In the genomic region with DNA sequence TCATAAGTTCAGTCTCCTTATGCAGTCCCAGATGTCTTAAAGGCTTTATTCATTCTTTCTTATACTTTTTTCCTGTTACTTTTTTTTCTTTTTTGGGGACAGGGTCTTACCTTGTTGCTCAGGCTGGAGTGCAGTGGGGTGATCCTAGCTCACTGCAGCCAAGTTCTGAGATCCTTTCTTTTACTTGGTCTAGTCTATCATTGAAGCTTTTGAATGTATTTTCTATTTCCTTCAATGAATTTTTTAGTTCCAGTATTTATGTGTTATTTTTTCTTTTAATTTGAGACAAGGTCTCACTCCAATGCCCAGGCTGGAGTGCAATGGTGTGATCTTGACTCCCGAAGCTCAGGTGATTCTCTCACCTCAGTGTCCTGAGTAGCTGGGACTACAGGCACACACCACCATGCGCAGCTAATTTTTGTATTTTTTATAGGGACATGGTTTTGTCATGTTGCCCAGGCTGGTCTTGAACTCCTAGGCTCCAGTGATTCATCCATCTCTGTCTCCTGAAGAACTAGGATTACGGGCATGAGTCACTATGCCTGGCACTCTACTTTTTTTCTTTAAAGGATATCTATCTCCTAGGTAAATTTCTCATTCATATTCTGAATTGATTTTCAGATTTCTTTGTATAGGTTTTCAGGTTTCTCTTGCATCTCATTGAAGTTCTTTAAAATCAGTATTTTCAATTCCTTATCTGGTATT, we compare ENCODE assay signal across 17 cellular contexts. TPM values are rescaled to one million over a fixed set of nuclear protein-coding genes. Genes with fewer than 3 reads are reported as not detected.
A peak's percentile ranks its signal among the peaks of the same experiment; 100 is the strongest.
DNase-seq lines count a peak whose midpoint lies in the region; ATAC-seq and TF ChIP-seq lines count a peak whose summit lies in the region.
"Had no signal": no experiment of that assay in that cellular context is flagged by ENCODE, and none has a peak within 500 bp of the region (broad histone marks: within the 10 kb centered on the region; RNA-seq: fewer than 3 reads in every experiment).

No MANE protein-coding gene starts in this region.

- POLR2A ChIA-PET in HCT116 (lab: Charles Lee) (no interaction called here), OCI-LY7 (lab: Charles Lee) (interaction anchor here (0.6 kb wide), 1 partner anchor 81 kb away, joined by 3 read pairs; no protein-coding TSS in a partner anchor)

- peaks cover 26 to 35% of the 10 kb centered on the region in 2 donors for H3K36me3 Mint-ChIP-seq in activated T-cell treated with anti-CD3 and anti-CD28 coated beads, Interleukin-2, amount 50 U/mL, for 72 hours (ENCODE audit: insufficient read depth in 2 of 2)

- H3K27ac Mint-ChIP-seq in activated T-cell treated with anti-CD3 and anti-CD28 coated beads, Interleukin-2, amount 50 U/mL, for 72 hours, result peak overlapping the region; percentile 73
- H3K27ac Mint-ChIP-seq: CD8-positive, alpha-beta T cell had no signal

- peaks cover 10% of the 10 kb centered on the region for H3K4me1 Mint-ChIP-seq in activated T-cell treated with anti-CD3 and anti-CD28 coated beads, Interleukin-2, amount 50 U/mL, for 72 hours (ENCODE audit: low read depth)

- no peaks in the 10 kb centered on the region for H3K27me3 ChIP-seq in HCT116 (ENCODE audit: insufficient read depth, low read length)
- H3K27me3 ChIP-seq in foreskin keratinocyte, result no peaks in the 10 kb centered on the region
- no peaks in the 10 kb centered on the region for H3K27me3 ChIP-seq in brain microvascular endothelial cell (replicated peaks)
- H3K27me3 ChIP-seq: BLaER1 had no signal

- no peaks in the 10 kb centered on the region for H3K79me2 ChIP-seq in HCT116 (ENCODE audit: insufficient read depth, low read length)
- no peaks in the 10 kb centered on the region for H3K79me2 ChIP-seq in OCI-LY7 (ENCODE audit: insufficient read depth, low read depth, low read length)

- intact Hi-C loops in HCT116 (cut with micrococcal nuclease) (no loop called here), OCI-LY7 (cut with micrococcal nuclease; ENCODE audit: unreplicated experiment) (no loop called here)

- H3K9me2 ChIP-seq in HCT116 (ENCODE audit: insufficient read depth), result no peaks in the 10 kb centered on the region
- H3K9me2 ChIP-seq in OCI-LY7 (ENCODE audit: insufficient read depth, low read length), result no peaks in the 10 kb centered on the region

- CTCF ChIA-PET in HCT116 (lab: Charles Lee), result no interaction called here
- CTCF ChIA-PET in OCI-LY7 (lab: Charles Lee; ENCODE audit: unreplicated experiment), result no interaction called here

- no peaks in the 10 kb centered on the region for H4K20me1 ChIP-seq in HCT116 (ENCODE audit: insufficient read depth)
- H4K20me1 ChIP-seq in OCI-LY7 (ENCODE audit: insufficient read depth, low read length), result no peaks in the 10 kb centered on the region
- H4K20me1 ChIP-seq: BLaER1 had no signal

- ATAC-seq in activated T-cell treated with anti-CD3 and anti-CD28 coated beads, Interleukin-2, amount 50 U/mL, for 72 hours (replicated peaks in 1 of 2), result no peak
- ATAC-seq in HCT116 (no peak), foreskin keratinocyte (peak; percentile 32), HG02938 (IDR thresholded peaks at IDR 0.05; ENCODE audit: unreplicated experiment) (no peak)
- ATAC-seq: CD8-positive, alpha-beta T cell had no signal

- H3K4me3 ChIP-seq in HCT116 (replicated peaks in 1 of 2; ENCODE audit: low read depth in 1 of 2, low read length in 2 of 2) (no peak overlapping the region), OCI-LY7 (ENCODE audit: low read depth, low read length, poor library complexity, severe bottlenecking) (no peak overlapping the region), coronary artery (no peak overlapping the region), brain microvascular endothelial cell (ENCODE audit: low read depth, low read length) (no peak overlapping the region)
- H3K4me3 ChIP-seq: BLaER1 had no signal

- H3K9me3 ChIP-seq in HCT116 (ENCODE audit: control insufficient read depth in 1 of 2, insufficient read depth in 1 of 2, low read depth in 1 of 2, low read length in 2 of 2) (peaks cover 7 to 8% of the 10 kb centered on the region in 2 experiments; a peak in 2 of 4 replicates), OCI-LY7 (ENCODE audit: low read length) (peaks cover 17% of the 10 kb centered on the region)

- H3K4me2 ChIP-seq in HCT116 (ENCODE audit: low read length) (no peak overlapping the region), OCI-LY7 (ENCODE audit: low read length) (no peak overlapping the region)
- H3K4me2 ChIP-seq: BLaER1 had no signal

- TF ChIP-seq POLR2A in HCT116 (IDR thresholded peaks at IDR 0.05; ENCODE audit: borderline replicate concordance, extremely low read depth, insufficient read depth, insufficient read length), result no peak

- no peak overlapping the region for H3K9ac ChIP-seq in HCT116 (ENCODE audit: low read length)
- H3K9ac ChIP-seq: BLaER1 had no signal

- H3K9me3 Mint-ChIP-seq in activated T-cell treated with anti-CD3 and anti-CD28 coated beads, Interleukin-2, amount 50 U/mL, for 72 hours, result peaks cover 11 to 14% of the 10 kb centered on the region in 2 donors

- H3K4me3 Mint-ChIP-seq in activated T-cell treated with anti-CD3 and anti-CD28 coated beads, Interleukin-2, amount 50 U/mL, for 72 hours, result peak overlapping the region in 1 of 2 donors; percentile 43
- H3K4me3 Mint-ChIP-seq: CD8-positive, alpha-beta T cell had no signal

- RAD21 ChIA-PET in HCT116 (lab: Charles Lee; ENCODE audit: low non-redundant PET in 1 of 2, low total read pairs in 2 of 2, uncharacterized antibody in 2 of 2, unreplicated experiment in 2 of 2), result no interaction called here

- H3K4me1 ChIP-seq in HCT116 (ENCODE audit: control insufficient read depth in 1 of 2, insufficient read depth in 2 of 2, low read length in 2 of 2), result no peaks in the 10 kb centered on the region
- no peaks in the 10 kb centered on the region for H3K4me1 ChIP-seq in OCI-LY7 (ENCODE audit: insufficient read depth, low read length, poor library complexity, severe bottlenecking)
- no peaks in the 10 kb centered on the region for H3K4me1 ChIP-seq in foreskin keratinocyte
- H3K4me1 ChIP-seq: BLaER1 had no signal

- in situ Hi-C loops in brain microvascular endothelial cell (cut with HindIII; ENCODE audit: low pct_ligation_motif_present, low sequenced_read_pairs), result no loop called here

- H3K36me3 ChIP-seq in HCT116 (ENCODE audit: control insufficient read depth in 1 of 2, insufficient read depth in 2 of 2, low read length in 2 of 2) (0 out of 4 replicates have a peak, but pooled peaks cover 0 to 6% of the 10 kb centered on the region in 2 experiments), OCI-LY7 (ENCODE audit: insufficient read depth, low read length) (peaks cover 29% of the 10 kb centered on the region), brain microvascular endothelial cell (replicated peaks) (no peaks in the 10 kb centered on the region)

- H3K27me3 Mint-ChIP-seq in activated T-cell treated with anti-CD3 and anti-CD28 coated beads, Interleukin-2, amount 50 U/mL, for 72 hours (ENCODE audit: low read depth), result no peaks in the 10 kb centered on the region

- DNase-seq in activated T-cell treated with anti-CD3 and anti-CD28 coated beads, Interleukin-2, amount 50 U/mL, for 72 hours, result no peak
- DNase-seq in activated T-cell treated with anti-CD3 and anti-CD28 coated beads for 4 hours (no peak), HCT116 (ENCODE audit: low read depth, low spot score) (no peak), OCI-LY7 (ENCODE audit: low spot score) (peak; percentile 18), foreskin keratinocyte (no peak), coronary artery (ENCODE audit: low spot score) (no peak), brain microvascular endothelial cell (no peak)
- DNase-seq: CD8-positive, alpha-beta T cell; DMS79 treated with DMSO at 0.1 percent for 48 hours; HCEC 1CT; Kasumi-1; NCI-H187; NCI-H69; NK-92 treated with Interleukin-12 subunit alpha and Interleukin-12 subunit beta, amount 100 ng/mL, for 24 hours had no signal

- H2AFZ ChIP-seq in HCT116 (ENCODE audit: low read depth, low read length, poor library complexity, severe bottlenecking) (no peak overlapping the region), OCI-LY7 (ENCODE audit: low read length) (no peak overlapping the region)

- BruUV-seq in HCT116 (replicated peaks; lab: Mats Ljungman, UMichigan) (no TSS peak), OCI-LY7 (replicated peaks; lab: Mats Ljungman, UMichigan) (no TSS peak)

- H3K27ac ChIP-seq in HCT116 (ENCODE audit: low read depth, low read length), result no peak overlapping the region
- no peak overlapping the region for H3K27ac ChIP-seq in OCI-LY7 (ENCODE audit: low read depth, low read length, poor library complexity, severe bottlenecking)
- no peak overlapping the region for H3K27ac ChIP-seq in foreskin keratinocyte
- H3K27ac ChIP-seq in coronary artery, result no peak overlapping the region
- no peak overlapping the region for H3K27ac ChIP-seq in brain microvascular endothelial cell
- H3K27ac ChIP-seq: BLaER1, RWPE1 had no signal

- no peak for TF ChIP-seq RAD21 in HCT116 (IDR thresholded peaks at IDR 0.05; ENCODE audit: low read depth)

- TF ChIP-seq CTCF in HCT116 (IDR thresholded peaks at IDR 0.05 in 2 of 3, conservative IDR thresholded peaks at IDR 0.05 in 1 of 3; ENCODE audit: borderline replicate concordance in 1 of 3, insufficient read depth in 1 of 3, low read depth in 2 of 3, low read length in 2 of 3) (no peak), OCI-LY7 (conservative IDR thresholded peaks at IDR 0.05; ENCODE audit: low read length) (no peak), foreskin keratinocyte (conservative IDR thresholded peaks at IDR 0.05) (no peak), coronary artery (IDR thresholded peaks at IDR 0.05) (no peak), brain microvascular endothelial cell (IDR thresholded peaks at IDR 0.05; ENCODE audit: low read depth, low read length, missing control alignments) (no peak)

TF ChIP-seq in HCT116, 20 proteins besides CTCF, POLR2A, EP300 and RAD21:
- TF ChIP-seq CEBPB (IDR thresholded peaks at IDR 0.05; ENCODE audit: low read depth), result no peak
- no peak for TF ChIP-seq EGR1 (IDR thresholded peaks at IDR 0.05; ENCODE audit: low read depth)
- TF ChIP-seq ZFX (IDR thresholded peaks at IDR 0.05), result no peak
- no peak for TF ChIP-seq ZNF274 (IDR thresholded peaks at IDR 0.05; ENCODE audit: low read depth, low read length)
- TF ChIP-seq ELF1 (IDR thresholded peaks at IDR 0.05; ENCODE audit: borderline replicate concordance, low read depth), result no peak
- peak; percentile 32; the same call in 1 of the 2 replicates for TF ChIP-seq CBX3 (IDR thresholded peaks at IDR 0.05; ENCODE audit: low read depth)
- no peak for TF ChIP-seq FOSL1 (IDR thresholded peaks at IDR 0.05; ENCODE audit: low read depth)
- no peak for TF ChIP-seq SIN3A (IDR thresholded peaks at IDR 0.05; ENCODE audit: low read depth)
- TF ChIP-seq, protein P1, sequence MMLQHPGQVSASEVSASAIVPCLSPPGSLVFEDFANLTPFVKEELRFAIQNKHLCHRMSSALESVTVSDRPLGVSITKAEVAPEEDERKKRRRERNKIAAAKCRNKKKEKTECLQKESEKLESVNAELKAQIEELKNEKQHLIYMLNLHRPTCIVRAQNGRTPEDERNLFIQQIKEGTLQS (IDR thresholded peaks at IDR 0.05), result no peak

RNA-seq across cellular contexts. Expression of gene GTF2B, which starts 26.1 kb away (rescaled TPM):
- 10 to 100 TPM; 37.2 to 38.7 TPM for total RNA-seq in activated T-cell treated with anti-CD3 and anti-CD28 coated beads, Interleukin-2, amount 50 U/mL, for 72 hours
- total RNA-seq in HCT116 (2021; ENCODE audit: unreplicated experiment) (31.8 TPM), OCI-LY7 (2022) (28.9 and 30.8 TPM in 2 replicates), foreskin keratinocyte (35.4 and 35.7 TPM in 2 replicates)
- 21.2 and 27.9 TPM in 2 replicates for polyA plus RNA-seq in HCT116 (2012)
- 40.3 and 41.1 TPM in 2 replicates for total RNA-seq in OCI-LY7 (2014; rRNA removed; shearing (Covaris generic))
- polyA plus RNA-seq in foreskin keratinocyte, result 25.7 and 31.4 TPM in 2 replicates
